ENCODE assay signal across 12 cellular contexts in genomic region chr15:24856397-24857093, GRCh38.
DNase-seq lines count a peak whose midpoint lies in the region; ATAC-seq and TF ChIP-seq lines count a peak whose summit lies in the region.
"Had no signal": no experiment of that assay in that cellular context is flagged by ENCODE, and none has a peak within 500 bp of the region (broad histone marks: within the 10 kb centered on the region; RNA-seq: fewer than 3 reads in every experiment).

No MANE protein-coding gene starts in this region.

- H3K79me2 ChIP-seq in GM23338 (replicated peaks; ENCODE audit: insufficient read depth): no peaks in the 10 kb centered on the region

- DNase-seq in GM23338 (ENCODE audit: low spot score): peak; percentile 97
- DNase-seq in caudate nucleus (lab: John Stamatoyannopoulos, UW): peak in 46 of 61 donors; percentile 1 to 84 (median 50)
- peak; percentile 94 for DNase-seq in iPS DF 19.7 (ENCODE audit: low read depth, low spot score)
- DNase-seq in pons (ENCODE audit: low spot score): peak; percentile 21
- DNase-seq in COLO668 (lab: John Stamatoyannopoulos, UW; ENCODE audit: unreplicated experiment): no peak
- no peak for DNase-seq in DMS53 (lab: John Stamatoyannopoulos, UW)
- DNase-seq in activated CD4-positive, alpha-beta T cell treated with anti-CD3 and anti-CD28 coated beads, Interleukin-2, amount 50 U/mL, for 48 hours: no peak
- DNase-seq in NCI-H446 (lab: John Stamatoyannopoulos, UW): no peak
- DNase-seq: activated CD4-positive, alpha-beta T cell treated with anti-CD3 and anti-CD28 coated beads for 4 hours; NCI-H1694 treated with DMSO at 0.1 percent for 48 hours; SW 1271 had no signal

- peaks cover 40% of the 10 kb centered on the region for H3K9me3 Mint-ChIP-seq in GM23338

- no peak overlapping the region for H2AFZ ChIP-seq in GM23338

- H3K9me2 ChIP-seq in GM23338 (ENCODE audit: insufficient read depth): no peaks in the 10 kb centered on the region

- H3K36me3 Mint-ChIP-seq in GM23338 (ENCODE audit: low read depth): peaks cover 25% of the 10 kb centered on the region

- peak overlapping the region; percentile 63 for H3K4me2 ChIP-seq in GM23338
- H3K4me2 ChIP-seq: BLaER1 treated with 17β-estradiol and CSF1 and Interleukin-3, amounts not matched to agents 10 nM and 100 nM had no signal

- peak overlapping the region; percentile 98 for H3K27ac Mint-ChIP-seq in GM23338

- peaks cover 10% of the 10 kb centered on the region for H3K4me1 ChIP-seq in GM23338 (ENCODE audit: insufficient read depth)
- H3K4me1 ChIP-seq: BLaER1 treated with 17β-estradiol and CSF1 and Interleukin-3, amounts not matched to agents 10 nM and 100 nM had no signal

- peaks cover 33% of the 10 kb centered on the region for H3K4me1 Mint-ChIP-seq in GM23338

- H3K27ac ChIP-seq in GM23338 (ENCODE audit: low read depth) (peak overlapping the region; percentile 98), caudate nucleus (ENCODE audit: low read depth, low read length) (no peak overlapping the region)
- H3K27ac ChIP-seq: BLaER1 treated with 17β-estradiol and CSF1 and Interleukin-3, amounts not matched to agents 10 nM and 100 nM had no signal

- peak; percentile 84 for ATAC-seq in GM23338

- H3K27me3 ChIP-seq in GM23338 (ENCODE audit: insufficient read depth): no peaks in the 10 kb centered on the region

- H3K4me3 Mint-ChIP-seq in GM23338: peak overlapping the region; percentile 65

- peak overlapping the region; percentile 33 for H3K4me3 ChIP-seq in GM23338
- H3K4me3 ChIP-seq: BLaER1 treated with 17β-estradiol and CSF1 and Interleukin-3, amounts not matched to agents 10 nM and 100 nM had no signal

- TF ChIP-seq CTCF in GM23338 (conservative IDR thresholded peaks at IDR 0.05; ENCODE audit: low read depth in 2 of 2): no peak

- no peaks in the 10 kb centered on the region for H4K20me1 ChIP-seq in GM23338 (replicated peaks; ENCODE audit: insufficient read depth)
- H4K20me1 ChIP-seq: BLaER1 treated with 17β-estradiol and CSF1 and Interleukin-3, amounts not matched to agents 10 nM and 100 nM had no signal

- H3F3A ChIP-seq in GM23338 (replicated peaks; ENCODE audit: low read depth): no peaks in the 10 kb centered on the region

- H3K27me3 Mint-ChIP-seq in GM23338 (ENCODE audit: insufficient read depth, low read depth, poor library complexity): peaks cover 3% of the 10 kb centered on the region

- H3K36me3 ChIP-seq in GM23338 (ENCODE audit: insufficient read depth): no peaks in the 10 kb centered on the region
- H3K36me3 ChIP-seq: BLaER1 treated with 17β-estradiol and CSF1 and Interleukin-3, amounts not matched to agents 10 nM and 100 nM had no signal

TF ChIP-seq in GM23338, 12 proteins besides CTCF, POLR2A, EP300 and RAD21:
- TF ChIP-seq EZH2 (IDR thresholded peaks at IDR 0.05; ENCODE audit: low read depth, unreplicated experiment) (no peak), POLR2AphosphoS5 (IDR thresholded peaks at IDR 0.05; ENCODE audit: low read depth) (0 out of 2 replicates have a peak, but pooled peaks have one; percentile 26), ETS1 (IDR thresholded peaks at IDR 0.05) (no peak), NANOG (IDR thresholded peaks at IDR 0.05; ENCODE audit: borderline replicate concordance) (peak; percentile 94), ZNF331 (CRISPR knock-in tag; IDR thresholded peaks at IDR 0.05; ENCODE audit: low read depth) (no peak), ZNF114 (CRISPR knock-in tag; IDR thresholded peaks at IDR 0.05) (no peak), REST (IDR thresholded peaks at IDR 0.05; ENCODE audit: unreplicated experiment) (no peak), EZH2phosphoT487 (IDR thresholded peaks at IDR 0.05; ENCODE audit: unreplicated experiment) (no peak)

Comparison
In these comparisons a context has a peak if more than half of its experiments do, and no peak if none do; other contexts are left out.
1. DNase-seq: peak in GM23338 (single experiment), caudate nucleus (46 of 61), iPS DF 19.7 (single experiment) and pons (single experiment); none in COLO668 (single experiment), DMS53 (single experiment), activated CD4-positive, alpha-beta T cell treated with anti-CD3 and anti-CD28 coated beads, Interleukin-2, amount 50 U/mL, for 48 hours (0 of 2) and NCI-H446 (0 of 2).